28 cellular contexts compared by ENCODE assay signal in genomic region chr13:97403893-97404683, GRCh38. TPM values are rescaled to one million over a fixed set of nuclear protein-coding genes. Genes with fewer than 3 reads are reported as not detected.
DNase-seq lines count a peak whose midpoint lies in the region; ATAC-seq and TF ChIP-seq lines count a peak whose summit lies in the region.
"Had no signal": no experiment of that assay in that cellular context is flagged by ENCODE, and none has a peak within 500 bp of the region (broad histone marks: within the 10 kb centered on the region; RNA-seq: fewer than 3 reads in every experiment).

No MANE protein-coding gene starts in this region.

- no peaks in the 10 kb centered on the region for H3K4me1 Mint-ChIP-seq in activated CD8-positive, alpha-beta memory T cell treated with anti-CD3 and anti-CD28 coated beads, Interleukin-2, amount 10 ng/mL, durations not matched to agents 7 days and 5 days
- H3K4me1 Mint-ChIP-seq: mesothelial cell of epicardium; naive thymus-derived CD4-positive, alpha-beta T cell; T-helper 17 cell had no signal

- H3K9me3 Mint-ChIP-seq in activated CD8-positive, alpha-beta memory T cell treated with anti-CD3 and anti-CD28 coated beads, Interleukin-2, amount 10 ng/mL, durations not matched to agents 7 days and 5 days (ENCODE audit: low read depth): no peaks in the 10 kb centered on the region
- H3K9me3 Mint-ChIP-seq: activated T-helper 2 cell treated with anti-CD3 and anti-CD28 coated beads, Interferon-gamma antibody, Interleukin-2, Interleukin-4, amounts not matched to agents 10 μg/mL and 5 μg/mL and 100 μg/mL, durations not matched to agents 14 hours and 24 hours and 36 hours; effector memory CD8-positive, alpha-beta T cell had no signal

- no peak overlapping the region for H3K4me3 Mint-ChIP-seq in activated CD8-positive, alpha-beta memory T cell treated with anti-CD3 and anti-CD28 coated beads, Interleukin-2, amount 10 ng/mL, durations not matched to agents 7 days and 5 days
- H3K4me3 Mint-ChIP-seq: activated CD8-positive, alpha-beta T cell treated with anti-CD3 and anti-CD28 coated beads for 36 hours; activated naive CD8-positive, alpha-beta T cell; effector memory CD8-positive, alpha-beta T cell; mesothelial cell of epicardium; naive thymus-derived CD4-positive, alpha-beta T cell; T-helper 17 cell had no signal

- no peak overlapping the region for H3K27ac Mint-ChIP-seq in activated CD8-positive, alpha-beta memory T cell treated with anti-CD3 and anti-CD28 coated beads, Interleukin-2, amount 10 ng/mL, durations not matched to agents 7 days and 5 days
- H3K27ac Mint-ChIP-seq: activated CD8-positive, alpha-beta T cell treated with anti-CD3 and anti-CD28 coated beads for 36 hours; activated naive CD8-positive, alpha-beta T cell; activated T-helper 2 cell treated with anti-CD3 and anti-CD28 coated beads, Interferon-gamma antibody, Interleukin-2, Interleukin-4, amounts not matched to agents 10 μg/mL and 5 μg/mL and 100 μg/mL, durations not matched to agents 14 hours and 24 hours and 36 hours; effector memory CD8-positive, alpha-beta T cell; mesothelial cell of epicardium; naive thymus-derived CD4-positive, alpha-beta T cell; T-helper 17 cell had no signal

- CTCF ChIA-PET in activated CD8-positive, alpha-beta memory T cell treated with anti-CD3 and anti-CD28 coated beads, Interleukin-2, amount 10 ng/mL, durations not matched to agents 7 days and 5 days (lab: Charles Lee): interaction anchor here (1.4 kb wide), 1 partner anchor 294 kb away, joined by 3 read pairs; no protein-coding TSS in a partner anchor

- peaks cover 34% of the 10 kb centered on the region for H3K27me3 Mint-ChIP-seq in activated CD8-positive, alpha-beta memory T cell treated with anti-CD3 and anti-CD28 coated beads, Interleukin-2, amount 10 ng/mL, durations not matched to agents 7 days and 5 days
- H3K27me3 Mint-ChIP-seq: T-helper 17 cell had no signal

- ATAC-seq in GM18907 (IDR thresholded peaks at IDR 0.05; ENCODE audit: unreplicated experiment): peak; percentile 88
- peak; percentile 61 for ATAC-seq in HG03159 (IDR thresholded peaks at IDR 0.05; ENCODE audit: unreplicated experiment)
- ATAC-seq in GM21381 (IDR thresholded peaks at IDR 0.05; ENCODE audit: unreplicated experiment): no peak
- ATAC-seq in activated CD8-positive, alpha-beta memory T cell treated with anti-CD3 and anti-CD28 coated beads, Interleukin-2, amount 10 ng/mL, durations not matched to agents 7 days and 5 days: no peak
- ATAC-seq: activated CD8-positive, alpha-beta T cell treated with anti-CD3 and anti-CD28 coated beads for 36 hours; effector memory CD8-positive, alpha-beta T cell; left ventricle myocardium superior; naive thymus-derived CD4-positive, alpha-beta T cell; Right ventricle myocardium inferior; SK-N-SH treated with all-trans-retinoic acid at 6 μM for 48 hours; T-helper 17 cell had no signal

- peak; percentile 25 for DNase-seq in fibroblast of mammary gland (ENCODE audit: low read depth)
- DNase-seq in RKO (ENCODE audit: low spot score): no peak
- no peak for DNase-seq in activated CD8-positive, alpha-beta memory T cell treated with anti-CD3 and anti-CD28 coated beads, Interleukin-2, amount 10 ng/mL, durations not matched to agents 7 days and 5 days
- no peak for DNase-seq in superior temporal gyrus (ENCODE audit: extremely low spot score)
- DNase-seq: activated CD4-positive, alpha-beta T cell treated with anti-CD3 and anti-CD28 coated beads for 1 hour; activated CD8-positive, alpha-beta T cell treated with anti-CD3 and anti-CD28 coated beads for 36 hours; anterior cingulate cortex; effector memory CD8-positive, alpha-beta T cell; left ventricle myocardium superior; naive thymus-derived CD4-positive, alpha-beta T cell; NCI-H1436; NCI-H2107; NCI-H446 treated with DMSO at 0.1 percent for 48 hours; nucleus accumbens; OCI-M1; stimulated activated CD4-positive, alpha-beta T cell treated with anti-CD3 and anti-CD28 coated beads, Interleukin-15, amount 100 ng/mL, for 24 hours; stimulated activated naive CD4-positive, alpha-beta T cell treated with Interleukin-2 at 50 U/mL for 16 hours; T-helper 17 cell; testis had no signal

- TF ChIP-seq CTCF in fibroblast of mammary gland (conservative IDR thresholded peaks at IDR 0.05; ENCODE audit: control insufficient read depth, insufficient read depth, low read depth, low read length): no peak

- peaks cover 3% of the 10 kb centered on the region for H3K36me3 Mint-ChIP-seq in activated CD8-positive, alpha-beta memory T cell treated with anti-CD3 and anti-CD28 coated beads, Interleukin-2, amount 10 ng/mL, durations not matched to agents 7 days and 5 days
- H3K36me3 Mint-ChIP-seq: mesothelial cell of epicardium had no signal

- H3K4me3 ChIP-seq in fibroblast of mammary gland (ENCODE audit: control insufficient read depth, low read depth, low read length): no peak overlapping the region
- H3K4me3 ChIP-seq: prostate gland, testis had no signal

RNA-seq across cellular contexts. Expression of gene RAP2A, which starts 29.9 kb away (rescaled TPM):
- total RNA-seq in activated CD8-positive, alpha-beta memory T cell treated with anti-CD3 and anti-CD28 coated beads, Interleukin-2, amount 10 ng/mL, durations not matched to agents 7 days and 5 days: 10 to 100 TPM; 39.2 to 45.2 TPM

Comparison
In these comparisons a context has a peak if more than half of its experiments do, and no peak if none do; other contexts are left out.
1. ATAC-seq: peak in GM18907 (single experiment) and HG03159 (single experiment); none in GM21381 (single experiment) and activated CD8-positive, alpha-beta memory T cell treated with anti-CD3 and anti-CD28 coated beads, Interleukin-2, amount 10 ng/mL, durations not matched to agents 7 days and 5 days (single experiment).